8 cellular contexts compared by ENCODE assay signal in the genomic region with DNA sequence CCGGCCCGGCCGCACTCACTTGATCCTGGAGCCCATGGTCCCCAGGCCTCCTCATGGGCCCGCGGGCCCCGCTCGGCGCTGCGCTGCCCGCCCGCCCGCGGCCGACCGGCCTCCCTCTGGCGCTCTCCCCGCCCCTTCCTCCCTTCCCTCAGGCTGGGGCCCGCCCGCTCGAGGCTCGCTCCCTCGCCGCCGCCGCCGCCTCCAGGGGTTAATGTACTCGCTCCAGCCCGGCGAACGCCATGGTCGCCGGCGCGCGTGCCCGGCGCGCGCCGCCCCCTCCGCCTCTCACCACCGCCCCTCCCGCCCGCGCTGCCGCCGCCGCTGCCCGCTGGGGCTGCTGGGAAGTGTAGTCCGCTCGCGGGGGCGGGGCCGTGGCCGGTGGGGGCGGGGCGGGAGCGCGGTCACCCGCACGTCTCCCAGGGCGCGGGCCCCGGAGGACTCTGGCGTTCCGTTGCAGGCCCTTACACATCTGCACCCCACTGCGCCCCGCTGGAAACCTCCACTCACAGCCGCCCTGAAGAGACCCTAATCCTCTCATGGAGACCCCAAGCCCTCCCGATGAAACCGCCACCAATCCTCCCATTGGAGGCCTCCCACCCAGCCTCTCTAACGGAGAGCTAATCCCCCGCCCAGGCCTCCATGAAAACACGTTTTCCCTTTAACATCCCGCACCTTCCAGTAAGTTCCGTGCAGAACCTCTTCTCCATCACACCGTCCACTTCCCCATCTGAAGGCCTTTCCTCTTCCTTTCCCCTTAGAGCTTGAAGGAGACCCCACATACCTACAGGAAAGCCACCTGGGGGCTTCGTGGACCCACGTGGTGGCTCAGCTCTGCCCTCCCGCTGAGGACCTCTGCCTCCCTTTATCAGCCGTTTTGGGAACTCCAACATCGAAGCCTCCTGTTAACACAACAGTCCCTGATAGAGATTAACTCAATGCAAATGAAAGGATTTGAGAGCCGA. TPM values are rescaled to one million over a fixed set of nuclear protein-coding genes. Genes with fewer than 3 reads are reported as not detected.
DNase-seq lines count a peak whose midpoint lies in the region; ATAC-seq, FAIRE-seq and TF ChIP-seq lines count a peak whose summit lies in the region.

TSS of gene DENND1A (minus strand) at position 257 of the 962 bp plus-strand sequence. CDS start at position 36, 221 bp downstream.

- peak within 1 kb of the TSS; percentile 57 for H3K27ac Mint-ChIP-seq in activated B cell treated with CpG ODN at 0.5 μM for 24 hours

- H3K4me3 ChIP-seq in A549 = peak within 1 kb of the TSS; percentile 95

- WGBS in A549 (ENCODE audit: missing lambda C conversion rate) = 55% methylated on average over 18 of the region's 83 CpGs

- peak; percentile 60; the same call in 1 of the 2 replicates for TF ChIP-seq POLR2A in A549 (IDR thresholded peaks at IDR 0.05; ENCODE audit: low read length)

- intact Hi-C loops in activated B cell treated with CpG ODN at 0.5 μM for 24 hours (cut with micrococcal nuclease) = loop anchor here (1.0 to 10.0 kb wide), 6 partner anchors 69 to 1773 kb away; partner anchors contain the start of genes MORN5, NDUFA8 and PSMB7

- H3K4me2 ChIP-seq in A549 = peak within 1 kb of the TSS; percentile 89

- peaks cover 38% of the 10 kb centered on the region for H3K4me1 Mint-ChIP-seq in activated B cell treated with CpG ODN at 0.5 μM for 24 hours

- H3K4me3 Mint-ChIP-seq in activated B cell treated with CpG ODN at 0.5 μM for 24 hours = peak within 1 kb of the TSS; percentile 85

- H3K27me3 Mint-ChIP-seq in activated B cell treated with CpG ODN at 0.5 μM for 24 hours = no peaks in the 10 kb centered on the region

- H3K9me3 Mint-ChIP-seq in activated B cell treated with CpG ODN at 0.5 μM for 24 hours = no peaks in the 10 kb centered on the region

- DNase-seq in A549 (ENCODE audit: low read depth in 1 of 2, low spot score in 1 of 2) = peak; percentile 85 to 93
- DNase-seq in NCI-H2227 (lab: John Stamatoyannopoulos, UW; ENCODE audit: unreplicated experiment) = peak; percentile 94
- peak; percentile 86 for DNase-seq in activated B cell treated with CpG ODN at 0.5 μM for 24 hours
- peak in 60 of 61 donors; percentile 12 to 89 (median 78) for DNase-seq in caudate nucleus (lab: John Stamatoyannopoulos, UW)
- peak; percentile 87 for DNase-seq in iris pigment epithelial cell (ENCODE audit: low read depth)
- DNase-seq in stimulated activated CD4-positive, alpha-beta T cell treated with anti-CD3 and anti-CD28 coated beads, Interleukin-12 subunit alpha, Interleukin-12 subunit beta, amount 100 ng/mL, for 24 hours (ENCODE audit: low read depth in 2 of 2) = peak; percentile 76 to 86

- POLR2A ChIA-PET in A549 (lab: Yijun Ruan, JAX) (no interaction called here), activated B cell treated with CpG ODN at 0.5 μM for 24 hours (lab: Charles Lee) (no interaction called here)

- peak; percentile 80 to 83 for ATAC-seq in A549
- peak; percentile 52 for ATAC-seq in GM18861 (IDR thresholded peaks at IDR 0.05; ENCODE audit: unreplicated experiment)
- peak; percentile 60 for ATAC-seq in HG03097 (IDR thresholded peaks at IDR 0.05; ENCODE audit: low FRiP score, unreplicated experiment)
- ATAC-seq in activated B cell treated with CpG ODN at 0.5 μM for 24 hours (ENCODE audit: low read depth) = peak; percentile 92

- TF ChIP-seq CTCF in A549 (IDR thresholded peaks at IDR 0.05) (no peak), activated B cell treated with CpG ODN at 0.5 μM for 24 hours (IDR thresholded peaks at IDR 0.05) (no peak)

- H3K4me1 ChIP-seq in A549 = peaks cover 74% of the 10 kb centered on the region

- no peak for TF ChIP-seq EP300 in A549 (IDR thresholded peaks at IDR 0.05)

- H3K36me3 Mint-ChIP-seq in activated B cell treated with CpG ODN at 0.5 μM for 24 hours (ENCODE audit: low read depth) = peaks cover 4% of the 10 kb centered on the region

- no peak for FAIRE-seq in A549 (lab: Jason Lieb, UNC)

- no peaks in the 10 kb centered on the region for H3K9me3 ChIP-seq in A549

- TF ChIP-seq RAD21 in A549 (conservative IDR thresholded peaks at IDR 0.05 in 1 of 2, IDR thresholded peaks at IDR 0.05 in 1 of 2) = no peak; a peak in 2 of 5 replicates

- H3K27ac ChIP-seq in A549 = peak within 1 kb of the TSS; percentile 97 to 100
- peak within 1 kb of the TSS; percentile 62 for H3K27ac ChIP-seq in caudate nucleus (ENCODE audit: low read depth, low read length)

- CTCF ChIA-PET in A549 (lab: Yijun Ruan, JAX) (interaction anchor here (0.6 to 0.8 kb wide), 2 partner anchors 9 to 34 kb away, joined by 3 read pairs; no protein-coding TSS in a partner anchor), activated B cell treated with CpG ODN at 0.5 μM for 24 hours (lab: Charles Lee) (no interaction called here)

TF ChIP-seq in A549, 52 proteins besides CTCF, POLR2A, EP300 and RAD21:
- TF ChIP-seq HOXA7 (CRISPR knock-in tag; IDR thresholded peaks at IDR 0.05) = no peak
- TF ChIP-seq, protein P1, sequence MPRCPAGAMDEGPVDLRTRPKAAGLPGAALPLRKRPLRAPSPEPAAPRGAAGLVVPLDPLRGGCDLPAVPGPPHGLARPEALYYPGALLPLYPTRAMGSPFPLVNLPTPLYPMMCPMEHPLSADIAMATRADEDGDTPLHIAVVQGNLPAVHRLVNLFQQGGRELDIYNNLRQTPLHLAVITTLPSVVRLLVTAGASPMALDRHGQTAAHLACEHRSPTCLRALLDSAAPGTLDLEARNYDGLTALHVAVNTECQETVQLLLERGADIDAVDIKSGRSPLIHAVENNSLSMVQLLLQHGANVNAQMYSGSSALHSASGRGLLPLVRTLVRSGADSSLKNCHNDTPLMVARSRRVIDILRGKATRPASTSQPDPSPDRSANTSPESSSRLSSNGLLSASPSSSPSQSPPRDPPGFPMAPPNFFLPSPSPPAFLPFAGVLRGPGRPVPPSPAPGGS (IDR thresholded peaks at IDR 0.05) = peak; percentile 62; the same call in 1 of the 3 replicates
- TF ChIP-seq HMGXB4 (CRISPR knock-in tag; IDR thresholded peaks at IDR 0.05; ENCODE audit: borderline replicate concordance) = no peak
- peak; percentile 43 for TF ChIP-seq MAX (IDR thresholded peaks at IDR 0.05)
- no peak for TF ChIP-seq NR3C1 (IDR thresholded peaks at IDR 0.05)
- no peak; the same call in 1 of the 2 replicates for TF ChIP-seq PHF8 (IDR thresholded peaks at IDR 0.05; ENCODE audit: borderline replicate concordance, low read depth)
- peak; percentile 36 to 79; a peak in 4 of 5 replicates for TF ChIP-seq JUN (IDR thresholded peaks at IDR 0.05)
- TF ChIP-seq ZFP36 (IDR thresholded peaks at IDR 0.05; ENCODE audit: borderline replicate concordance, partially characterized antibody) = no peak
- 0 out of 2 replicates have a peak, but pooled peaks have one; percentile 50 for TF ChIP-seq MYC (IDR thresholded peaks at IDR 0.05; ENCODE audit: borderline replicate concordance, low read length)
- no peak for TF ChIP-seq MAFK (IDR thresholded peaks at IDR 0.05; ENCODE audit: partially characterized antibody)
- TF ChIP-seq CEBPB (IDR thresholded peaks at IDR 0.05) = no peak
- TF ChIP-seq, protein P2, sequence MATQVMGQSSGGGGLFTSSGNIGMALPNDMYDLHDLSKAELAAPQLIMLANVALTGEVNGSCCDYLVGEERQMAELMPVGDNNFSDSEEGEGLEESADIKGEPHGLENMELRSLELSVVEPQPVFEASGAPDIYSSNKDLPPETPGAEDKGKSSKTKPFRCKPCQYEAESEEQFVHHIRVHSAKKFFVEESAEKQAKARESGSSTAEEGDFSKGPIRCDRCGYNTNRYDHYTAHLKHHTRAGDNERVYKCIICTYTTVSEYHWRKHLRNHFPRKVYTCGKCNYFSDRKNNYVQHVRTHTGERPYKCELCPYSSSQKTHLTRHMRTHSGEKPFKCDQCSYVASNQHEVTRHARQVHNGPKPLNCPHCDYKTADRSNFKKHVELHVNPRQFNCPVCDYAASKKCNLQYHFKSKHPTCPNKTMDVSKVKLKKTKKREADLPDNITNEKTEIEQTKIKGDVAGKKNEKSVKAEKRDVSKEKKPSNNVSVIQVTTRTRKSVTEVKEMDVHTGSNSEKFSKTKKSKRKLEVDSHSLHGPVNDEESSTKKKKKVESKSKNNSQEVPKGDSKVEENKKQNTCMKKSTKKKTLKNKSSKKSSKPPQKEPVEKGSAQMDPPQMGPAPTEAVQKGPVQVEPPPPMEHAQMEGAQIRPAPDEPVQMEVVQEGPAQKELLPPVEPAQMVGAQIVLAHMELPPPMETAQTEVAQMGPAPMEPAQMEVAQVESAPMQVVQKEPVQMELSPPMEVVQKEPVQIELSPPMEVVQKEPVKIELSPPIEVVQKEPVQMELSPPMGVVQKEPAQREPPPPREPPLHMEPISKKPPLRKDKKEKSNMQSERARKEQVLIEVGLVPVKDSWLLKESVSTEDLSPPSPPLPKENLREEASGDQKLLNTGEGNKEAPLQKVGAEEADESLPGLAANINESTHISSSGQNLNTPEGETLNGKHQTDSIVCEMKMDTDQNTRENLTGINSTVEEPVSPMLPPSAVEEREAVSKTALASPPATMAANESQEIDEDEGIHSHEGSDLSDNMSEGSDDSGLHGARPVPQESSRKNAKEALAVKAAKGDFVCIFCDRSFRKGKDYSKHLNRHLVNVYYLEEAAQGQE (IDR thresholded peaks at IDR 0.05) = no peak

RNA-seq across cellular contexts. Expression of gene DENND1A, which starts in this region (rescaled TPM):
- polyA plus RNA-seq in A549 (2011; rRNA removed) (21.9 and 22.1 TPM in 2 replicates), A549 (2017; fragmentation: RNase III; extraction: RNeasy Plus Mini Kit Qiagen cat#74134 plus additional on column Dnase treatment) (14.9 to 15.6 TPM (median 15.1 TPM) in 3 replicates)
- 13.7 and 17.2 TPM in 2 replicates for polyA plus RNA-seq in A549 (2012; cell fraction: cytosol; rRNA removed)
- 16.6 and 21.5 TPM in 2 replicates for polyA plus RNA-seq in A549 (2012; cell fraction: nucleus; rRNA removed)
- polyA minus RNA-seq in A549 (2011; rRNA and poly(A)+ RNA removed) = 66.5 and 71.0 TPM in 2 replicates
- total RNA-seq in activated B cell treated with CpG ODN at 0.5 μM for 24 hours = 21.8 and 25.2 TPM in 2 replicates

Comparison
In these comparisons a context has a peak if more than half of its experiments do, and no peak if none do; other contexts are left out.
1. Peak in every context shown above with its lines: DNase-seq, ATAC-seq, H3K4me3 ChIP-seq and H3K27ac ChIP-seq.